In genomic region chr13:29577135-29578051, GRCh38 we compare ENCODE assay signal across 15 cellular contexts. TPM values are rescaled to one million over a fixed set of nuclear protein-coding genes. Genes with fewer than 3 reads are reported as not detected.
A peak's percentile ranks its signal among the peaks of the same experiment; 100 is the strongest.
DNase-seq lines count a peak whose midpoint lies in the region; ATAC-seq, FAIRE-seq and TF ChIP-seq lines count a peak whose summit lies in the region.
"Had no signal": no experiment of that assay in that cellular context is flagged by ENCODE, and none has a peak within 500 bp of the region (broad histone marks: within the 10 kb centered on the region; RNA-seq: fewer than 3 reads in every experiment).

No MANE protein-coding gene starts in this region.

- H3K27ac ChIP-seq in right atrium auricular region (no peak overlapping the region), right cardiac atrium (ENCODE audit: low read length) (no peak overlapping the region), aorta (ENCODE audit: low read depth in 1 of 2, low read length in 2 of 2) (no peak overlapping the region), spleen (peak overlapping the region in 3 of 8 donors; percentile 9 to 52 (median 30))

- H3K4me1 ChIP-seq in right atrium auricular region, result peaks cover 0 to 54% of the 10 kb centered on the region in 2 donors
- H3K4me1 ChIP-seq in right cardiac atrium (ENCODE audit: control insufficient read depth, insufficient read depth, low read length), result peaks cover 25% of the 10 kb centered on the region
- H3K4me1 ChIP-seq in aorta (ENCODE audit: control insufficient read depth in 1 of 2, insufficient read depth in 2 of 2, low read length in 2 of 2), result peaks cover 0 to 3% of the 10 kb centered on the region in 2 donors
- peaks cover 0 to 51% (median 12%) of the 10 kb centered on the region in 6 donors for H3K4me1 ChIP-seq in spleen

- FAIRE-seq in frontal cortex (lab: Jason Lieb, UNC), result no peak
- FAIRE-seq: H54 had no signal

- ATAC-seq in Right ventricle myocardium inferior (peak; percentile 79), right cardiac atrium (peak; percentile 42 to 52), aorta (ENCODE audit: low FRiP score) (peak; percentile 27), GM18873 (IDR thresholded peaks at IDR 0.05; ENCODE audit: low FRiP score, unreplicated experiment) (no peak)
- ATAC-seq: activated T-cell treated with anti-CD3 and anti-CD28 coated beads, Interleukin-2, amount 50 U/mL, for 72 hours had no signal

- no peak for TF ChIP-seq CTCF in right atrium auricular region (IDR thresholded peaks at IDR 0.05)
- TF ChIP-seq CTCF in spleen (IDR thresholded peaks at IDR 0.05 in 8 of 11, conservative IDR thresholded peaks at IDR 0.05 in 3 of 11), result no peak

- TF ChIP-seq POLR2A in spleen (IDR thresholded peaks at IDR 0.05), result no peak

- intact Hi-C loops in Right ventricle myocardium inferior (cut with DNase I), result no loop called here
- intact Hi-C loops in right cardiac atrium (cut with DNase I), result no loop called here
- intact Hi-C loops in aorta (cut with DNase I), result no loop called here
- intact Hi-C loops in spleen (cut with DNase I; ENCODE audit: low total_unique reads), result no loop called here

- WGBS in right cardiac atrium, result 83% methylated on average over 18 of the region's 18 CpGs
- WGBS in aorta, 2 donors, result 27 to 31% methylated on average over 18 of the region's 18 CpGs
- 83 to 91% (median 87%) methylated on average over 18 of the region's 18 CpGs for WGBS in spleen, 5 donors

- DNase-seq in Right ventricle myocardium inferior (ENCODE audit: missing footprints), result no peak
- DNase-seq in right atrium auricular region (ENCODE audit: low spot score), result no peak
- peak; percentile 83 for DNase-seq in cerebellar cortex (ENCODE audit: low spot score)
- DNase-seq in right cardiac atrium, result peak in 1 of 3 donors; percentile 57
- no peak for DNase-seq in aorta
- no peak for DNase-seq in frontal cortex (ENCODE audit: low spot score in 2 of 2)
- no peak for DNase-seq in spleen
- DNase-seq: activated CD4-positive, alpha-beta memory T cell treated with anti-CD3 and anti-CD28 coated beads, Interleukin-2, amount 10 ng/mL, durations not matched to agents 7 days and 5 days; activated naive CD8-positive, alpha-beta T cell treated with anti-CD3 and anti-CD28 coated beads, Interleukin-2, amount 10 ng/mL, durations not matched to agents 7 days and 5 days; activated T-cell treated with anti-CD3 and anti-CD28 coated beads, Interleukin-2, amount 50 U/mL, for 72 hours; DMS153; NCI-H1417 had no signal

- H3K4me3 ChIP-seq in right atrium auricular region, result no peak overlapping the region
- H3K4me3 ChIP-seq in right cardiac atrium (ENCODE audit: low read length), result no peak overlapping the region
- H3K4me3 ChIP-seq in aorta (ENCODE audit: low read length in 2 of 2), result no peak overlapping the region
- H3K4me3 ChIP-seq in spleen, result no peak overlapping the region
- H3K4me3 ChIP-seq: K562 had no signal

- H3K9me3 ChIP-seq in right atrium auricular region (no peaks in the 10 kb centered on the region), right cardiac atrium (ENCODE audit: control insufficient read depth, low read length) (no peaks in the 10 kb centered on the region), aorta (ENCODE audit: control insufficient read depth, low read length) (no peaks in the 10 kb centered on the region), spleen (no peaks in the 10 kb centered on the region)

- H3K36me3 ChIP-seq in right atrium auricular region (no peaks in the 10 kb centered on the region), aorta (ENCODE audit: control insufficient read depth in 1 of 2, insufficient read depth in 2 of 2, low read length in 1 of 2) (no peaks in the 10 kb centered on the region), spleen (no peaks in the 10 kb centered on the region)

- H3K27me3 ChIP-seq in right atrium auricular region, result no peaks in the 10 kb centered on the region
- no peaks in the 10 kb centered on the region for H3K27me3 ChIP-seq in right cardiac atrium (ENCODE audit: control insufficient read depth, insufficient read depth)
- H3K27me3 ChIP-seq in aorta (ENCODE audit: control insufficient read depth in 1 of 2, insufficient read depth in 2 of 2, low read length in 1 of 2), result no peaks in the 10 kb centered on the region
- no peaks in the 10 kb centered on the region for H3K27me3 ChIP-seq in spleen (replicated peaks in 1 of 7)

RNA-seq across cellular contexts. Expression of gene SLC7A1, which starts 18.1 kb away (rescaled TPM):
- total RNA-seq in Right ventricle myocardium inferior (15.7 TPM), right atrium auricular region (10 to 100 TPM in 1 of 2 donors, 1 to 10 TPM in 1; 8.6 to 19.5 TPM), right cardiac atrium (10 to 100 TPM; 10.4 to 43.1 (median 13.9) TPM), aorta (10 to 100 TPM; 29.3 to 52.1 TPM), frontal cortex (20.8 TPM), spleen (10 to 100 TPM; 16.7 to 53.8 (median 26.0) TPM)
- polyA plus RNA-seq in right cardiac atrium (4.5 TPM), aorta (1 to 10 TPM; 2.7 to 4.0 TPM), spleen (1 to 10 TPM; 2.2 to 3.9 (median 2.8) TPM)
